33 cellular contexts compared by ENCODE assay signal in the genomic region with DNA sequence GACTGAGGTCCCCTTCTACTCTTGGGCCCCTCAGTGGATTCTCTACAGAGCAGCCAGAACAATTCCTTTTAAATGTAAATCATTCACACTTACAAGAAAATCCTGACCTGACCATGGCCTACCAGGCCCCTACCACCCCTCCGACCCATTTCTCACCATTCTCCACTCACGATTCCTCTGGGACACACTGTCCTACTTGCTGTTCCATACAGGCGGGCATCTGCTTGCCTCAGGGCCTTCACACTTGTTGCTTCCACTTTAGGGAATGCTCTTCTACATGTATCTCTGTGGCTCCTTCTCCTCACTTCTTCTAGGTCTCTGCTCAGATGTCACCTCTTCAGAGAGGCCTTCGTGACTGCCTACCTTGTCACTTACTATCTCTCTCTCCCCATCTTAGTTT. TPM values are rescaled to one million over a fixed set of nuclear protein-coding genes. Genes with fewer than 3 reads are reported as not detected.
"Had no signal": no experiment of that assay in that cellular context is flagged by ENCODE, and none has a peak within 500 bp of the region (broad histone marks: within the 10 kb centered on the region; RNA-seq: fewer than 3 reads in every experiment).

No MANE protein-coding gene starts in this region.

- H3K4me2 ChIP-seq: KMS-11, SK-N-SH had no signal

- ATAC-seq: activated CD8-positive, alpha-beta memory T cell treated with anti-CD3 and anti-CD28 coated beads, Interleukin-2, amount 10 ng/mL, durations not matched to agents 7 days and 5 days; activated naive CD8-positive, alpha-beta T cell treated with anti-CD3 and anti-CD28 coated beads, Interleukin-2, amount 50 U/mL, for 24 hours had no signal

- H3K36me3 ChIP-seq: Peyer's patch, SJSA1 had no signal

- H3K4me3 ChIP-seq: SJSA1 had no signal

- H3K27ac ChIP-seq: KMS-11, SJSA1 had no signal

- FAIRE-seq: TTC549 had no signal

- H3K9me3 ChIP-seq: Peyer's patch, SJSA1, SK-N-SH had no signal

- DNase-seq: activated B cell treated with CpG ODN at 0.5 μM for 24 hours; activated CD4-positive, alpha-beta memory T cell treated with anti-CD3 and anti-CD28 coated beads, Interleukin-2, amount 10 ng/mL, durations not matched to agents 7 days and 5 days; activated CD4-positive, alpha-beta T cell treated with anti-CD3 and anti-CD28 coated beads for 1 hour; activated CD4-positive, alpha-beta T cell treated with anti-CD3 and anti-CD28 coated beads for 48 hours; activated CD8-positive, alpha-beta memory T cell treated with anti-CD3 and anti-CD28 coated beads for 24 hours; activated CD8-positive, alpha-beta memory T cell treated with anti-CD3 and anti-CD28 coated beads, Interleukin-2, amount 10 ng/mL, durations not matched to agents 7 days and 5 days; activated CD8-positive, alpha-beta memory T cell treated with anti-CD3 and anti-CD28 coated beads, Interleukin-2, amount 50 U/mL, for 48 hours; activated effector memory CD4-positive, alpha-beta T cell treated with Interleukin-2 at 50 U/mL for 16 hours; activated naive CD4-positive, alpha-beta T cell treated with anti-CD3 and anti-CD28 coated beads, Interleukin-2, amount 10 ng/mL, durations not matched to agents 7 days and 5 days; activated naive CD8-positive, alpha-beta T cell treated with anti-CD3 and anti-CD28 coated beads, Interleukin-2, amount 50 U/mL, for 24 hours; activated T-cell treated with anti-CD3 and anti-CD28 coated beads, Interleukin-2, amount 50 U/mL, for 48 hours; caudate nucleus; MM.1S; NCI-H1092 treated with DMSO at 0.1 percent for 48 hours; NCI-H1417; NCI-H146; NCI-H187; NCI-H2029 treated with DMSO at 0.1 percent for 48 hours; NCI-H2107; NCI-H2171; NCI-H510A; NCI-H748 treated with DMSO at 0.1 percent for 48 hours; NK-92 treated with Interleukin-12 subunit alpha and Interleukin-12 subunit beta, amount 100 ng/mL, for 24 hours; RPMI8226; SHP77 treated with DMSO at 0.1 percent for 48 hours; SK-N-SH had no signal

- H3K4me1 ChIP-seq: SJSA1 had no signal

- H3K27me3 ChIP-seq: Peyer's patch had no signal

- H3K9ac ChIP-seq: KMS-11, SK-N-SH had no signal

RNA-seq across cellular contexts. Expression of gene USH1C, which starts 3.4 kb away (rescaled TPM):
- total RNA-seq: activated B cell treated with CpG ODN at 0.5 μM for 24 hours; activated CD4-positive, alpha-beta memory T cell treated with anti-CD3 and anti-CD28 coated beads, Interleukin-2, amount 10 ng/mL, durations not matched to agents 7 days and 5 days; activated CD8-positive, alpha-beta memory T cell treated with anti-CD3 and anti-CD28 coated beads, Interleukin-2, amount 10 ng/mL, durations not matched to agents 7 days and 5 days; bronchial epithelial cell; LHCN-M2; PC-3; SJSA1 had no signal
- polyA plus RNA-seq: SK-N-SH had no signal

RNA-seq across cellular contexts. Expression of gene OTOG, which starts 6.3 kb away (rescaled TPM):
- total RNA-seq: activated B cell treated with CpG ODN at 0.5 μM for 24 hours; activated CD4-positive, alpha-beta memory T cell treated with anti-CD3 and anti-CD28 coated beads, Interleukin-2, amount 10 ng/mL, durations not matched to agents 7 days and 5 days; activated CD8-positive, alpha-beta memory T cell treated with anti-CD3 and anti-CD28 coated beads, Interleukin-2, amount 10 ng/mL, durations not matched to agents 7 days and 5 days; bronchial epithelial cell; LHCN-M2; PC-3; SJSA1 had no signal
- polyA plus RNA-seq: SK-N-SH had no signal
